Comparison of ENCODE assay signal across 15 cellular contexts in the genomic region with DNA sequence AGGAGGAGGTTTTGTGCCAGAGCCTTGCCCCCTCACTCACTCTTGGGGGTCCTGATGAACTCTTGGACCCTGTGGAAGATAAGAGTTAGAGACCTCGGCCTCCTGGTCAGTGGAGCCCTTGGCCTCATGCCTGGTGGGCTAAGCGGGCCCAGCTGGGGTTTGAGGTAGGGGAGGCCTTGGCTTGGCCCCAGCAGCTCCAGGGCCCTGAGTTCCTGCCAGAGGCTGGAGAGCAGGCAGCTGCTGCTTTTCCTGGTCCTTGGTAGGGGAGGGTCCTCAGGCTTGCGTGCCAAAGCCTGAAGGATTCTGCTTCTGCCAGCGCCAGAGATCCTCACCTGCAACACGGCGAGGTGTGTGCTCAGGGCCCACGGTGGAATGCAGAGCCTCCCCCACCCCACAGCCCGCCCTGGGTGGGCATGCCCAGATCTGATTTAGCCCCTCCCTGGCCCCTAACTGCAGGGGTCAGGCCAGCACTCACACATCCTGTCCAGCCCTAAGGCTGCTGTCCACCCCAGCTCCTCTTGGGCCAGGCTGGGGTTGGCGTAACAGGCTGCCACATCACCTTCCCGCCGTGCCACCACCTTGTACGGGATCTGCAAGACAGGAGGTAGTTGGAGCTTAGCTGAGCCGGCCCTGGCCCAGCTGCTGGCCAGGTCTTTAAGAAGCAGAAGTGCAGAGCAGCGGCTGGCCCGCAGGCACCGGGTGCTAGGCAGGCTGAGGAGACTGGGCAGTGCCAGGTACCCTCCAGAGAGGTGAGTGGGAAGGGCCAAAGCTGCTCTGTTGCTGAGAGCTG. TPM values are rescaled to one million over a fixed set of nuclear protein-coding genes. Genes with fewer than 3 reads are reported as not detected.
DNase-seq lines count a peak whose midpoint lies in the region; ATAC-seq, FAIRE-seq and TF ChIP-seq lines count a peak whose summit lies in the region.
"Had no signal": no experiment of that assay in that cellular context is flagged by ENCODE, and none has a peak within 500 bp of the region (broad histone marks: within the 10 kb centered on the region; RNA-seq: fewer than 3 reads in every experiment).

No MANE protein-coding gene starts in this region.

- H3K27me3 ChIP-seq in CD4-positive, alpha-beta T cell (ENCODE audit: control insufficient read depth, insufficient read depth, low read length), result no peaks in the 10 kb centered on the region
- H3K27me3 ChIP-seq: SJSA1 had no signal

- CTCF ChIA-PET in CD4-positive, alpha-beta T cell (lab: Charles Lee), result no interaction called here
- CTCF ChIA-PET in RWPE1 (lab: Yijun Ruan, JAX), result interaction anchor here (0.5 to 0.7 kb wide), 2 partner anchors 24 to 55 kb away, joined by 3 read pairs; no protein-coding TSS in a partner anchor

- no peaks in the 10 kb centered on the region for H3K27me3 Mint-ChIP-seq in CD4-positive, alpha-beta T cell
- H3K27me3 Mint-ChIP-seq in nephron progenitor cell (ENCODE audit: low read depth, poor library complexity), result no peaks in the 10 kb centered on the region
- H3K27me3 Mint-ChIP-seq: CD8-positive, alpha-beta memory T cell; central memory CD8-positive, alpha-beta T cell; effector memory CD8-positive, alpha-beta T cell had no signal

- POLR2A ChIA-PET in CD4-positive, alpha-beta T cell (lab: Charles Lee), result no interaction called here
- POLR2A ChIA-PET in RWPE1 (lab: Yijun Ruan, JAX; ENCODE audit: low non-redundant PET), result interaction anchor here (0.6 kb wide), 1 partner anchor 30 kb away, joined by 5 read pairs; a partner anchor contains a TSS

- H3K9me3 ChIP-seq in CD4-positive, alpha-beta T cell (ENCODE audit: control insufficient read depth, low read length), result no peaks in the 10 kb centered on the region
- H3K9me3 ChIP-seq: left ventricle myocardium inferior had no signal

- no peaks in the 10 kb centered on the region for H3K9me3 Mint-ChIP-seq in CD4-positive, alpha-beta T cell
- no peaks in the 10 kb centered on the region for H3K9me3 Mint-ChIP-seq in nephron progenitor cell
- H3K9me3 Mint-ChIP-seq: CD8-positive, alpha-beta memory T cell; central memory CD8-positive, alpha-beta T cell; effector memory CD8-positive, alpha-beta T cell had no signal

- H3K27ac ChIP-seq in CD4-positive, alpha-beta T cell (ENCODE audit: low read depth, low read length), result no peak overlapping the region
- peak overlapping the region; percentile 98 for H3K27ac ChIP-seq in RWPE1
- H3K27ac ChIP-seq: left ventricle myocardium inferior, SJSA1 had no signal

- intact Hi-C loops in CD4-positive, alpha-beta T cell (cut with DNase I, micrococcal nuclease), result loop anchor here in 1 of 2 experiments (10.0 kb wide), 1 partner anchor 1449 kb away; a partner anchor contains a TSS

- DNase-seq in CD4-positive, alpha-beta T cell, result no peak
- DNase-seq in RWPE1 (ENCODE audit: low spot score) (no peak), nephron progenitor cell (no peak), D721Med (ENCODE audit: insufficient read length, low spot score) (no peak), NCI-H345 (lab: John Stamatoyannopoulos, UW) (no peak)
- no peak for DNase-seq in stimulated activated CD4-positive, alpha-beta T cell treated with anti-CD3 and anti-CD28 coated beads, Interleukin-1b, Interleukin-23, amount 100 ng/mL, for 48 hours
- DNase-seq: activated effector memory CD4-positive, alpha-beta T cell treated with anti-CD3 and anti-CD28 coated beads, Interleukin-2, amount 50 U/mL, for 16 hours; CD8-positive, alpha-beta memory T cell; DND-41; effector memory CD8-positive, alpha-beta T cell; Karpas-422; left ventricle myocardium inferior; NCI-H2107 had no signal

- TF ChIP-seq CTCF in CD4-positive, alpha-beta T cell (IDR thresholded peaks at IDR 0.05), result no peak
- TF ChIP-seq CTCF in RWPE1 (conservative IDR thresholded peaks at IDR 0.05; ENCODE audit: low read depth), result no peak
- no peak for TF ChIP-seq CTCF in nephron progenitor cell (IDR thresholded peaks at IDR 0.05)
- no peak for TF ChIP-seq CTCF in D721Med (IDR thresholded peaks at IDR 0.05; ENCODE audit: insufficient read depth, missing control alignments)

- FAIRE-seq in D721Med (lab: Jason Lieb, UNC), result no peak

- H3K36me3 Mint-ChIP-seq in CD4-positive, alpha-beta T cell (ENCODE audit: low read depth), result peaks cover 31% of the 10 kb centered on the region
- H3K36me3 Mint-ChIP-seq in nephron progenitor cell (ENCODE audit: low read depth), result no peaks in the 10 kb centered on the region

- peak overlapping the region; percentile 49 for H3K27ac Mint-ChIP-seq in CD4-positive, alpha-beta T cell
- peak overlapping the region; percentile 55 for H3K27ac Mint-ChIP-seq in nephron progenitor cell

- H3K4me1 Mint-ChIP-seq in CD4-positive, alpha-beta T cell (ENCODE audit: low read depth), result peaks cover 30% of the 10 kb centered on the region
- peaks cover 31% of the 10 kb centered on the region for H3K4me1 Mint-ChIP-seq in nephron progenitor cell

- no peak overlapping the region for H3K4me3 Mint-ChIP-seq in CD4-positive, alpha-beta T cell
- no peak overlapping the region for H3K4me3 Mint-ChIP-seq in nephron progenitor cell
- H3K4me3 Mint-ChIP-seq: central memory CD8-positive, alpha-beta T cell; effector memory CD8-positive, alpha-beta T cell had no signal

- no peak for ATAC-seq in CD4-positive, alpha-beta T cell (ENCODE audit: poor library complexity)
- ATAC-seq: effector memory CD8-positive, alpha-beta T cell had no signal

RNA-seq across cellular contexts. Expression of a gene that starts 4.7 kb away (rescaled TPM):
- 1 to 10 TPM; 5.4 to 6.9 TPM for total RNA-seq in CD4-positive, alpha-beta T cell

RNA-seq across cellular contexts. Expression of a gene that starts 4.9 kb away (rescaled TPM):
- 10 to 100 TPM; 37.4 to 37.7 TPM for total RNA-seq in CD4-positive, alpha-beta T cell

RNA-seq across cellular contexts. Expression of a gene that starts 17.7 kb away (rescaled TPM):
- total RNA-seq in CD4-positive, alpha-beta T cell, result 100 to 1,000 TPM; 110 to 111 TPM

RNA-seq across cellular contexts. Expression of a gene that starts 29.4 kb away (rescaled TPM):
- total RNA-seq in CD4-positive, alpha-beta T cell, result 1 to 10 TPM; 8.9 to 9.6 TPM

RNA-seq across cellular contexts. Expression of a gene that starts 52.6 kb away (rescaled TPM):
- 10 to 100 TPM; 28.1 to 33.0 TPM for total RNA-seq in CD4-positive, alpha-beta T cell
